In the genomic region with DNA sequence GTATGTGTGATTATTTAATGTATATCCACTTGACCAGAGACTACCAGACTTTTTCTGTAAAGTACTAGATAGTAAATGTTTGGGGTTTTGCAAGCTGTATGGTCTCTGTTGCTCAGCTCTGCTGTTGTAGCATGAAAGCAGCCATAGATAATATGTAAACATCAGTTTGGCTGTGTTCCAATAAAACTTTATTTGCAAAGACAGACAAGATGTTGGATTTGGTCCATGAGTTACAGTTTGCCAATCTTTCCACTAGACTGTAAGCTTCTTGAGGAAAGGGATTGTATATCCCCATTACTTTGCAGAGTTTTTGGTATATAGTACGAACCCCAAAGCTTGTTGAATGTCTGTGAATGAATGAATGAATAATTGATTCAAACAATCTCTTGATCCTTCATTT, we compare ENCODE assay signal across 16 cellular contexts. TPM values are rescaled to one million over a fixed set of nuclear protein-coding genes. Genes with fewer than 3 reads are reported as not detected.
DNase-seq lines count a peak whose midpoint lies in the region; ATAC-seq and TF ChIP-seq lines count a peak whose summit lies in the region.
"Had no signal": no experiment of that assay in that cellular context is flagged by ENCODE, and none has a peak within 500 bp of the region (broad histone marks: within the 10 kb centered on the region; RNA-seq: fewer than 3 reads in every experiment).

No MANE protein-coding gene starts in this region.

- in situ Hi-C loops in KBM-7 (cut with MboI; ENCODE audit: low pct_unique_long_range_greater_than_20kb, low sequenced_read_pairs) = no loop called here

- H3K9me3 ChIP-seq in OCI-LY1 (ENCODE audit: low read length) = no peaks in the 10 kb centered on the region

- peaks cover 54% of the 10 kb centered on the region for H3K4me1 Mint-ChIP-seq in activated naive CD4-positive, alpha-beta T cell treated with anti-CD3 and anti-CD28 coated beads for 36 hours (ENCODE audit: low read depth)
- H3K4me1 Mint-ChIP-seq in activated naive CD8-positive, alpha-beta T cell (ENCODE audit: low read depth) = peaks cover 46% of the 10 kb centered on the region
- peaks cover 24 to 25% of the 10 kb centered on the region in 2 donors for H3K4me1 Mint-ChIP-seq in natural killer cell treated with Interleukin-12 subunit alpha and Interleukin-12 subunit beta and Interleukin-15 and Interleukin-18, amount 100 ng/mL, for 72 hours (ENCODE audit: low read depth in 2 of 2)
- H3K4me1 Mint-ChIP-seq in type B pancreatic cell (ENCODE audit: unreplicated experiment) = no peaks in the 10 kb centered on the region

- H3K27ac Mint-ChIP-seq in activated naive CD4-positive, alpha-beta T cell treated with anti-CD3 and anti-CD28 coated beads for 36 hours = peak overlapping the region; percentile 46
- H3K27ac Mint-ChIP-seq in activated naive CD8-positive, alpha-beta T cell = peak overlapping the region; percentile 97
- H3K27ac Mint-ChIP-seq in natural killer cell treated with Interleukin-12 subunit alpha and Interleukin-12 subunit beta and Interleukin-15 and Interleukin-18, amount 100 ng/mL, for 72 hours = peak overlapping the region; percentile 75 to 93
- no peak overlapping the region for H3K27ac Mint-ChIP-seq in type B pancreatic cell
- H3K27ac Mint-ChIP-seq: CD8-positive, alpha-beta T cell had no signal

- H3K27me3 ChIP-seq in OCI-LY1 (ENCODE audit: insufficient read depth, low read length) = no peaks in the 10 kb centered on the region

- ATAC-seq in natural killer cell treated with Interleukin-12 subunit alpha and Interleukin-12 subunit beta and Interleukin-15 and Interleukin-18, amount 100 ng/mL, for 72 hours = no peak

- H3K79me2 ChIP-seq in OCI-LY1 (ENCODE audit: insufficient read depth, low read length) = peaks cover 50% of the 10 kb centered on the region

- TF ChIP-seq CTCF in OCI-LY1 (IDR thresholded peaks at IDR 0.05; ENCODE audit: low read length) (no peak), type B pancreatic cell (conservative IDR thresholded peaks at IDR 0.05) (no peak)

- intact Hi-C loops in activated naive CD4-positive, alpha-beta T cell treated with anti-CD3 and anti-CD28 coated beads for 36 hours (cut with micrococcal nuclease) = no loop called here

- H3K9me3 Mint-ChIP-seq in activated naive CD4-positive, alpha-beta T cell treated with anti-CD3 and anti-CD28 coated beads for 36 hours = no peaks in the 10 kb centered on the region
- no peaks in the 10 kb centered on the region for H3K9me3 Mint-ChIP-seq in activated naive CD8-positive, alpha-beta T cell (ENCODE audit: low read depth)
- no peaks in the 10 kb centered on the region for H3K9me3 Mint-ChIP-seq in natural killer cell treated with Interleukin-12 subunit alpha and Interleukin-12 subunit beta and Interleukin-15 and Interleukin-18, amount 100 ng/mL, for 72 hours
- H3K9me3 Mint-ChIP-seq in type B pancreatic cell = no peaks in the 10 kb centered on the region
- H3K9me3 Mint-ChIP-seq: CD8-positive, alpha-beta T cell had no signal

- no peaks in the 10 kb centered on the region for H3K4me1 ChIP-seq in OCI-LY1 (ENCODE audit: insufficient read depth, low read length, severe bottlenecking)

- H3F3A ChIP-seq in OCI-LY1 (ENCODE audit: insufficient read depth, low read length) = peaks cover 7% of the 10 kb centered on the region; the same call in 1 of the 2 replicates

- H3K36me3 ChIP-seq in OCI-LY1 (ENCODE audit: insufficient read depth, low read length) = peaks cover 99% of the 10 kb centered on the region

- no peaks in the 10 kb centered on the region; the same call in 1 of the 2 replicates for H4K20me1 ChIP-seq in OCI-LY1 (ENCODE audit: insufficient read depth, low read length)

- H3K27me3 Mint-ChIP-seq in activated naive CD4-positive, alpha-beta T cell treated with anti-CD3 and anti-CD28 coated beads for 36 hours (ENCODE audit: low read depth) = no peaks in the 10 kb centered on the region
- H3K27me3 Mint-ChIP-seq in activated naive CD8-positive, alpha-beta T cell = no peaks in the 10 kb centered on the region
- no peaks in the 10 kb centered on the region for H3K27me3 Mint-ChIP-seq in natural killer cell treated with Interleukin-12 subunit alpha and Interleukin-12 subunit beta and Interleukin-15 and Interleukin-18, amount 100 ng/mL, for 72 hours
- H3K27me3 Mint-ChIP-seq in type B pancreatic cell = no peaks in the 10 kb centered on the region

- H3K27ac ChIP-seq in OCI-LY1 (ENCODE audit: low read depth, low read length, poor library complexity, severe bottlenecking) = peak overlapping the region; percentile 9

- no peaks in the 10 kb centered on the region for H3K9me2 ChIP-seq in OCI-LY1 (ENCODE audit: low read depth, low read length)

- CTCF ChIA-PET in activated naive CD4-positive, alpha-beta T cell treated with anti-CD3 and anti-CD28 coated beads for 36 hours (lab: Charles Lee) = interaction anchor here (1.3 to 1.4 kb wide), 2 partner anchors 16 to 92 kb away, joined by 4 to 7 read pairs; no protein-coding TSS in a partner anchor

- no peak overlapping the region for H3K4me3 ChIP-seq in OCI-LY1 (ENCODE audit: low read depth, low read length, poor library complexity, severe bottlenecking)

- no peak overlapping the region for H2AFZ ChIP-seq in OCI-LY1 (ENCODE audit: low read length)

- H3K4me3 Mint-ChIP-seq in activated naive CD4-positive, alpha-beta T cell treated with anti-CD3 and anti-CD28 coated beads for 36 hours = no peak overlapping the region
- H3K4me3 Mint-ChIP-seq in activated naive CD8-positive, alpha-beta T cell = peak overlapping the region; percentile 79
- H3K4me3 Mint-ChIP-seq in natural killer cell treated with Interleukin-12 subunit alpha and Interleukin-12 subunit beta and Interleukin-15 and Interleukin-18, amount 100 ng/mL, for 72 hours = no peak overlapping the region
- H3K4me3 Mint-ChIP-seq in type B pancreatic cell = no peak overlapping the region
- H3K4me3 Mint-ChIP-seq: CD8-positive, alpha-beta T cell had no signal

- H3K9ac ChIP-seq in OCI-LY1 (ENCODE audit: low read length) = no peak overlapping the region

- H3K36me3 Mint-ChIP-seq in activated naive CD4-positive, alpha-beta T cell treated with anti-CD3 and anti-CD28 coated beads for 36 hours (ENCODE audit: low read depth) = peaks cover 60% of the 10 kb centered on the region
- H3K36me3 Mint-ChIP-seq in activated naive CD8-positive, alpha-beta T cell = peaks cover 25% of the 10 kb centered on the region
- peaks cover 15% of the 10 kb centered on the region for H3K36me3 Mint-ChIP-seq in natural killer cell treated with Interleukin-12 subunit alpha and Interleukin-12 subunit beta and Interleukin-15 and Interleukin-18, amount 100 ng/mL, for 72 hours
- peaks cover 29% of the 10 kb centered on the region for H3K36me3 Mint-ChIP-seq in type B pancreatic cell

- H3K4me2 ChIP-seq in OCI-LY1 (ENCODE audit: low read length) = no peak overlapping the region

- no peak for DNase-seq in activated naive CD4-positive, alpha-beta T cell treated with anti-CD3 and anti-CD28 coated beads for 36 hours
- no peak for DNase-seq in activated naive CD4-positive, alpha-beta T cell treated with Interleukin-2 at 50 U/mL for 16 hours
- no peak for DNase-seq in natural killer cell treated with Interleukin-12 subunit alpha and Interleukin-12 subunit beta and Interleukin-15 and Interleukin-18, amount 100 ng/mL, for 72 hours (ENCODE audit: low spot score)
- DNase-seq in Kasumi-1 (lab: John Stamatoyannopoulos, UW) (no peak), type B pancreatic cell (ENCODE audit: extremely low spot score, unreplicated experiment) (no peak), KBM-7 (no peak)
- DNase-seq: CD8-positive, alpha-beta T cell; DND-41; GF-D8; GOT3; NCI-H1417; NCI-H2081 treated with DMSO at 0.1 percent for 48 hours; NCI-H2227 treated with DMSO at 0.1 percent for 48 hours; NCI-H524 treated with DMSO at 0.1 percent for 48 hours had no signal

RNA-seq across cellular contexts. Expression of a gene that starts 17.2 kb away (rescaled TPM):
- 10 to 100 TPM; 40.3 to 40.5 TPM for total RNA-seq in activated naive CD4-positive, alpha-beta T cell treated with anti-CD3 and anti-CD28 coated beads for 36 hours
- 10 to 100 TPM; 26.7 to 77.0 TPM for total RNA-seq in natural killer cell treated with Interleukin-12 subunit alpha and Interleukin-12 subunit beta and Interleukin-15 and Interleukin-18, amount 100 ng/mL, for 72 hours
- 10.7 and 11.3 TPM in 2 replicates for total RNA-seq in type B pancreatic cell (ENCODE audit: low replicate concordance)
